20 cellular contexts compared by ENCODE assay signal in the genomic region with DNA sequence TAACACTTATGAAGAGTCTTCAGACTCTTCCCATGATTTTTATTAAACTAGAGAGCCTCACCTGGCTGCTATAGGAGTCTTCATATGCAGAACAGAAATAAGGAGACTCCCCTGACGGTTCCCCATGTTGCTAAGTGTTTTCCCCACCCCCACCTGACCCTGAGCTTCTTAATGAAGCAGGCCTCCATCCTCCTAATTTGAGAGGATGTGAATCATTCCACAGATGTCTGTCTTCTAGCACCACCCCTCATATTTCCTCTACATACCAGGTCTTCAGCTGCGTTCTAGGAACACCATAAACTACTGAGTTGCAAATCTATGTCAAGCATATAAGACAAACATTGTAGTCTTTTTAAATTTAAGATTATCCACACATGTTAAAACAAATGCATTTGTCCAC.
"Had no signal": no experiment of that assay in that cellular context is flagged by ENCODE, and none has a peak within 500 bp of the region (broad histone marks: within the 10 kb centered on the region; RNA-seq: fewer than 3 reads in every experiment).

No MANE protein-coding gene starts in this region.

- H3K4me1 Mint-ChIP-seq: T-helper 17 cell had no signal

- DNase-seq: activated CD4-positive, alpha-beta T cell treated with anti-CD3 and anti-CD28 coated beads for 36 hours; activated CD4-positive, alpha-beta T cell treated with anti-CD3 and anti-CD28 coated beads, Interleukin-2, amount 50 U/mL, for 48 hours; activated gamma-delta T cell treated with Interleukin-2 at 50 U/mL for 16 hours; adrenal gland; caudate nucleus; colonic mucosa; hypothalamus; left lung; midbrain; nephron progenitor cell; nucleus accumbens; retina; stimulated activated CD4-positive, alpha-beta T cell treated with anti-CD3 and anti-CD28 coated beads, Interleukin-12 subunit alpha, Interleukin-12 subunit beta, amount 100 ng/mL, for 4 hours; stimulated activated CD4-positive, alpha-beta T cell treated with anti-CD3 and anti-CD28 coated beads, Interleukin-1b, Interleukin-23, amount 100 ng/mL, for 48 hours; stimulated activated naive CD8-positive, alpha-beta T cell treated with anti-CD3 and anti-CD28 coated beads, Interleukin-15, Interleukin-2, amounts not matched to agents 100 U/mL and 50 U/mL, for 24 hours; T-helper 17 cell; transverse colon; uterus had no signal

- H3K36me3 ChIP-seq: adrenal gland, colonic mucosa, left lung, suprapubic skin, transverse colon, uterus had no signal

- H3K4me3 Mint-ChIP-seq: activated CD4-positive, alpha-beta T cell treated with anti-CD3 and anti-CD28 coated beads for 36 hours; nephron progenitor cell; T-helper 17 cell had no signal

- H3K27ac ChIP-seq: adrenal gland, colonic mucosa, left lung, suprapubic skin, transverse colon, uterus had no signal

- H3K27me3 Mint-ChIP-seq: activated CD4-positive, alpha-beta T cell treated with anti-CD3 and anti-CD28 coated beads for 36 hours; T-helper 17 cell had no signal

- H3K27me3 ChIP-seq: adrenal gland, colonic mucosa, left lung, suprapubic skin, transverse colon, uterus had no signal

- H3K27ac Mint-ChIP-seq: activated CD4-positive, alpha-beta T cell treated with anti-CD3 and anti-CD28 coated beads for 36 hours; activated naive CD4-positive, alpha-beta T cell treated with anti-CD3 and anti-CD28 coated beads, Interleukin-2, amount 50 U/mL, for 72 hours; nephron progenitor cell; T-helper 17 cell had no signal

- H3K36me3 Mint-ChIP-seq: activated naive CD4-positive, alpha-beta T cell treated with anti-CD3 and anti-CD28 coated beads, Interleukin-2, amount 50 U/mL, for 72 hours had no signal

- H3K4me1 ChIP-seq: colonic mucosa, left lung, suprapubic skin, transverse colon, uterus had no signal

- H3K4me3 ChIP-seq: adrenal gland, colonic mucosa, left lung, suprapubic skin, transverse colon, uterus had no signal

- H3K9me3 ChIP-seq: adrenal gland, colonic mucosa, left lung, suprapubic skin, transverse colon, uterus had no signal

- H3K9me3 Mint-ChIP-seq: activated naive CD4-positive, alpha-beta T cell treated with anti-CD3 and anti-CD28 coated beads, Interleukin-2, amount 50 U/mL, for 72 hours had no signal
